Comparison of ENCODE assay signal across 11 cellular contexts in the genomic region with DNA sequence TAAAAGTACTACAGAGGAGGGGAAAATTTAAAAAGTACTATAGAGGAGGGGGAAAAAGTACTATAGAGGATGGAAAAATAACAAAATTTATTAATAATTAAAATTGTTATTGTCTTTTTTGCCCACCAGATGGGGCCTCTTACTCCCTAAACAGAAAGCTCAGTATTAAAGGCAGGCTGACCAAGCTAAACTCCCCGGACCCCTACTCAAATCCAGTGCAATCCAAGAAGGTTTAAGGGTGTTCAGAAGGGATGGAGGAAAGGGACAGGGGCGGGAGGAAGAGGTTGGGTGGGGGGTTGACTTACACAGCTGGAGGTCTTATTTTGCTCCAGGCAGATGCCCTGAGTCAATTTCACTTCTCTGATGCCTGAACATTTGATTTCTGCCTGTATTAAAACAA. TPM values are rescaled to one million over a fixed set of nuclear protein-coding genes. Genes with fewer than 3 reads are reported as not detected.
A peak's percentile ranks its signal among the peaks of the same experiment; 100 is the strongest.
DNase-seq lines count a peak whose midpoint lies in the region; ATAC-seq and TF ChIP-seq lines count a peak whose summit lies in the region.
"Had no signal": no experiment of that assay in that cellular context is flagged by ENCODE, and none has a peak within 500 bp of the region (broad histone marks: within the 10 kb centered on the region; RNA-seq: fewer than 3 reads in every experiment).

No MANE protein-coding gene starts in this region.

- intact Hi-C loops in transverse colon (cut with DNase I; ENCODE audit: low total_unique reads), result no loop called here

- in situ Hi-C loops in transverse colon (cut with MboI; ENCODE audit: low pct_ligation_motif_present in 1 of 4, low pct_unique_long_range_greater_than_20kb in 1 of 4, low sequenced_read_pairs in 3 of 4), result no loop called here

- TF ChIP-seq POLR2A in transverse colon (IDR thresholded peaks at IDR 0.05), result no peak

- peak; percentile 54 for TF ChIP-seq CTCF in foreskin keratinocyte (conservative IDR thresholded peaks at IDR 0.05)
- TF ChIP-seq CTCF in transverse colon (IDR thresholded peaks at IDR 0.05), result peak in 3 of 5 experiments; percentile 19 to 24 (median 22)

- H3K27ac ChIP-seq in foreskin keratinocyte (no peak overlapping the region), transverse colon (no peak overlapping the region)

- DNase-seq in NCI-H82 (lab: John Stamatoyannopoulos, UW), result peak; percentile 29
- DNase-seq in NCI-H82 treated with DMSO at 0.1 percent for 48 hours (lab: John Stamatoyannopoulos, UW; ENCODE audit: unreplicated experiment), result no peak
- no peak for DNase-seq in foreskin keratinocyte
- no peak for DNase-seq in transverse colon
- DNase-seq in stimulated activated naive CD4-positive, alpha-beta T cell (lab: John Stamatoyannopoulos, UW), result no peak
- DNase-seq in NCI-H1092 (lab: John Stamatoyannopoulos, UW), result no peak
- DNase-seq: activated CD4-positive, alpha-beta T cell treated with anti-CD3 and anti-CD28 coated beads, Interleukin-2, amount 50 U/mL, for 1 hour; C1 segment of cervical spinal cord; mesendoderm had no signal

- WGBS in transverse colon (ENCODE audit: low coverage in 1 of 2), 2 donors, result 53% methylated on average over 2 of the region's 2 CpGs; no CpG with 5 or more reads in 1 of the 2 donors

- H3K27me3 ChIP-seq in foreskin keratinocyte, result no peaks in the 10 kb centered on the region
- no peaks in the 10 kb centered on the region for H3K27me3 ChIP-seq in transverse colon

- no peak for TF ChIP-seq EP300 in transverse colon (IDR thresholded peaks at IDR 0.05; ENCODE audit: low read depth)

- H3K9me3 ChIP-seq in transverse colon, result no peaks in the 10 kb centered on the region

- no peaks in the 10 kb centered on the region for H3K4me1 ChIP-seq in foreskin keratinocyte
- H3K4me1 ChIP-seq in transverse colon, result no peaks in the 10 kb centered on the region

- ATAC-seq in SK-N-SH treated with all-trans-retinoic acid at 6 μM for 48 hours (peak; percentile 63), foreskin keratinocyte (no peak), GM21381 (IDR thresholded peaks at IDR 0.05; ENCODE audit: unreplicated experiment) (no peak)

- H3K36me3 ChIP-seq in transverse colon, result no peaks in the 10 kb centered on the region

- no peak overlapping the region for H3K4me3 ChIP-seq in transverse colon

TF ChIP-seq in SK-N-SH treated with all-trans-retinoic acid at 6 μM for 48 hours, 23 proteins besides CTCF, POLR2A, EP300 and RAD21:
- TF ChIP-seq, protein P1, sequence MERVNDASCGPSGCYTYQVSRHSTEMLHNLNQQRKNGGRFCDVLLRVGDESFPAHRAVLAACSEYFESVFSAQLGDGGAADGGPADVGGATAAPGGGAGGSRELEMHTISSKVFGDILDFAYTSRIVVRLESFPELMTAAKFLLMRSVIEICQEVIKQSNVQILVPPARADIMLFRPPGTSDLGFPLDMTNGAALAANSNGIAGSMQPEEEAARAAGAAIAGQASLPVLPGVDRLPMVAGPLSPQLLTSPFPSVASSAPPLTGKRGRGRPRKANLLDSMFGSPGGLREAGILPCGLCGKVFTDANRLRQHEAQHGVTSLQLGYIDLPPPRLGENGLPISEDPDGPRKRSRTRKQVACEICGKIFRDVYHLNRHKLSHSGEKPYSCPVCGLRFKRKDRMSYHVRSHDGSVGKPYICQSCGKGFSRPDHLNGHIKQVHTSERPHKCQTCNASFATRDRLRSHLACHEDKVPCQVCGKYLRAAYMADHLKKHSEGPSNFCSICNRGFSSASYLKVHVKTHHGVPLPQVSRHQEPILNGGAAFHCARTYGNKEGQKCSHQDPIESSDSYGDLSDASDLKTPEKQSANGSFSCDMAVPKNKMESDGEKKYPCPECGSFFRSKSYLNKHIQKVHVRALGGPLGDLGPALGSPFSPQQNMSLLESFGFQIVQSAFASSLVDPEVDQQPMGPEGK (CRISPR knock-in tag; IDR thresholded peaks at IDR 0.05; ENCODE audit: borderline replicate concordance), result no peak
- TF ChIP-seq ZNF565 (CRISPR knock-in tag; conservative IDR thresholded peaks at IDR 0.05; ENCODE audit: low read depth) (no peak), CSDC2 (CRISPR knock-in tag; IDR thresholded peaks at IDR 0.05) (no peak), ZFP3 (CRISPR knock-in tag; IDR thresholded peaks at IDR 0.05) (no peak), ISL1 (CRISPR knock-in tag; IDR thresholded peaks at IDR 0.05) (no peak), PPARA (CRISPR knock-in tag; IDR thresholded peaks at IDR 0.05; ENCODE audit: borderline replicate concordance) (no peak), ZNF70 (CRISPR knock-in tag; IDR thresholded peaks at IDR 0.05) (no peak), ZC3H10 (CRISPR knock-in tag; IDR thresholded peaks at IDR 0.05) (no peak), GLIS3 (CRISPR knock-in tag; IDR thresholded peaks at IDR 0.05) (no peak), RARB (CRISPR knock-in tag; IDR thresholded peaks at IDR 0.05) (no peak), SNAI2 (CRISPR knock-in tag; IDR thresholded peaks at IDR 0.05) (no peak), TOX (CRISPR knock-in tag; IDR thresholded peaks at IDR 0.05; ENCODE audit: borderline replicate concordance) (no peak), ESRRG (CRISPR knock-in tag; IDR thresholded peaks at IDR 0.05) (no peak), OSR1 (CRISPR knock-in tag; IDR thresholded peaks at IDR 0.05) (no peak), ZFP30 (CRISPR knock-in tag; IDR thresholded peaks at IDR 0.05) (no peak)
- TF ChIP-seq, protein P2, sequence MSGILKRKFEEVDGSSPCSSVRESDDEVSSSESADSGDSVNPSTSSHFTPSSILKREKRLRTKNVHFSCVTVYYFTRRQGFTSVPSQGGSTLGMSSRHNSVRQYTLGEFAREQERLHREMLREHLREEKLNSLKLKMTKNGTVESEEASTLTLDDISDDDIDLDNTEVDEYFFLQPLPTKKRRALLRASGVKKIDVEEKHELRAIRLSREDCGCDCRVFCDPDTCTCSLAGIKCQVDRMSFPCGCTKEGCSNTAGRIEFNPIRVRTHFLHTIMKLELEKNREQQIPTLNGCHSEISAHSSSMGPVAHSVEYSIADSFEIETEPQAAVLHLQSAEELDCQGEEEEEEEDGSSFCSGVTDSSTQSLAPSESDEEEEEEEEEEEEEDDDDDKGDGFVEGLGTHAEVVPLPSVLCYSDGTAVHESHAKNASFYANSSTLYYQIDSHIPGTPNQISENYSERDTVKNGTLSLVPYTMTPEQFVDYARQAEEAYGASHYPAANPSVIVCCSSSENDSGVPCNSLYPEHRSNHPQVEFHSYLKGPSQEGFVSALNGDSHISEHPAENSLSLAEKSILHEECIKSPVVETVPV (CRISPR knock-in tag; IDR thresholded peaks at IDR 0.05), result no peak
- TF ChIP-seq, protein P3, sequence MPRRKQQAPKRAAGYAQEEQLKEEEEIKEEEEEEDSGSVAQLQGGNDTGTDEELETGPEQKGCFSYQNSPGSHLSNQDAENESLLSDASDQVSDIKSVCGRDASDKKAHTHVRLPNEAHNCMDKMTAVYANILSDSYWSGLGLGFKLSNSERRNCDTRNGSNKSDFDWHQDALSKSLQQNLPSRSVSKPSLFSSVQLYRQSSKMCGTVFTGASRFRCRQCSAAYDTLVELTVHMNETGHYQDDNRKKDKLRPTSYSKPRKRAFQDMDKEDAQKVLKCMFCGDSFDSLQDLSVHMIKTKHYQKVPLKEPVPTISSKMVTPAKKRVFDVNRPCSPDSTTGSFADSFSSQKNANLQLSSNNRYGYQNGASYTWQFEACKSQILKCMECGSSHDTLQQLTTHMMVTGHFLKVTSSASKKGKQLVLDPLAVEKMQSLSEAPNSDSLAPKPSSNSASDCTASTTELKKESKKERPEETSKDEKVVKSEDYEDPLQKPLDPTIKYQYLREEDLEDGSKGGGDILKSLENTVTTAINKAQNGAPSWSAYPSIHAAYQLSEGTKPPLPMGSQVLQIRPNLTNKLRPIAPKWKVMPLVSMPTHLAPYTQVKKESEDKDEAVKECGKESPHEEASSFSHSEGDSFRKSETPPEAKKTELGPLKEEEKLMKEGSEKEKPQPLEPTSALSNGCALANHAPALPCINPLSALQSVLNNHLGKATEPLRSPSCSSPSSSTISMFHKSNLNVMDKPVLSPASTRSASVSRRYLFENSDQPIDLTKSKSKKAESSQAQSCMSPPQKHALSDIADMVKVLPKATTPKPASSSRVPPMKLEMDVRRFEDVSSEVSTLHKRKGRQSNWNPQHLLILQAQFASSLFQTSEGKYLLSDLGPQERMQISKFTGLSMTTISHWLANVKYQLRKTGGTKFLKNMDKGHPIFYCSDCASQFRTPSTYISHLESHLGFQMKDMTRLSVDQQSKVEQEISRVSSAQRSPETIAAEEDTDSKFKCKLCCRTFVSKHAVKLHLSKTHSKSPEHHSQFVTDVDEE (CRISPR knock-in tag; IDR thresholded peaks at IDR 0.05), result no peak
- TF ChIP-seq, protein P4, sequence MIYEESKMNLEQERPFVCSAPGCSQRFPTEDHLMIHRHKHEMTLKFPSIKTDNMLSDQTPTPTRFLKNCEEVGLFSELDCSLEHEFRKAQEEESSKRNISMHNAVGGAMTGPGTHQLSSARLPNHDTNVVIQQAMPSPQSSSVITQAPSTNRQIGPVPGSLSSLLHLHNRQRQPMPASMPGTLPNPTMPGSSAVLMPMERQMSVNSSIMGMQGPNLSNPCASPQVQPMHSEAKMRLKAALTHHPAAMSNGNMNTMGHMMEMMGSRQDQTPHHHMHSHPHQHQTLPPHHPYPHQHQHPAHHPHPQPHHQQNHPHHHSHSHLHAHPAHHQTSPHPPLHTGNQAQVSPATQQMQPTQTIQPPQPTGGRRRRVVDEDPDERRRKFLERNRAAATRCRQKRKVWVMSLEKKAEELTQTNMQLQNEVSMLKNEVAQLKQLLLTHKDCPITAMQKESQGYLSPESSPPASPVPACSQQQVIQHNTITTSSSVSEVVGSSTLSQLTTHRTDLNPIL (CRISPR knock-in tag; IDR thresholded peaks at IDR 0.05; ENCODE audit: low read depth), result no peak

RNA-seq across cellular contexts. Expression of a gene that starts 13.7 kb away (rescaled TPM):
- under 0.01 and 0.03 TPM in 2 replicates for total RNA-seq in foreskin keratinocyte
- polyA plus RNA-seq in foreskin keratinocyte, result 0.07 and 0.09 TPM in 2 replicates
- 10 to 100 TPM in 2 of 4 donors, 1 to 10 TPM in 2; 7.5 to 85.2 (median 9.7) TPM for total RNA-seq in transverse colon
